21 cellular contexts compared by ENCODE assay signal in the genomic region with DNA sequence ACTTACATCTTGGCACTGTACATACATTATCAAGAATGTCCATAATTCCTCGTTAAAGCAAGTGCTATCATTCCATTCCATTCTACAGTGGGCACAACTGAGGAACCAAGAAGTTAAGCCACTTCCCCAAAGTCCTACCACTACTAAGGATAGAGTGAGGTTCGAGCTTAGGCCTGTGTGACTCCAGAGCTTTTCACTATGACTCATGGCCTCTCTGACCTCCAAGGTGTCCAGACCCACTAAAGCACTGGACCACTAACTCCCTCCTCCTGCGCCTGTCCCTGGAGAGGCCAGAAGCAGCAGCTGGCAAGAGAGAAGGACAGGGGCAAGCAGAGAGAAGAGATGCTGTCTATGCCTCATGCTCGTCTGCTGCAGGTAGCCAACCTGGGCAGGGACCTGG.
DNase-seq lines count a peak whose midpoint lies in the region; ATAC-seq and TF ChIP-seq lines count a peak whose summit lies in the region.
"Had no signal": no experiment of that assay in that cellular context is flagged by ENCODE, and none has a peak within 500 bp of the region (broad histone marks: within the 10 kb centered on the region; RNA-seq: fewer than 3 reads in every experiment).

No MANE protein-coding gene starts in this region.

- CTCF ChIA-PET in activated CD8-positive, alpha-beta T cell treated with anti-CD3 and anti-CD28 coated beads for 36 hours (lab: Charles Lee), result no interaction called here

- intact Hi-C loops in upper lobe of right lung (cut with DNase I), result no loop called here
- intact Hi-C loops in activated CD8-positive, alpha-beta T cell treated with anti-CD3 and anti-CD28 coated beads for 36 hours (cut with micrococcal nuclease), result no loop called here

- peak; percentile 12 for DNase-seq in activated CD8-positive, alpha-beta memory T cell treated with anti-CD3 and anti-CD28 coated beads, Interleukin-2, amount 50 U/mL, for 48 hours
- no peak for DNase-seq in activated CD8-positive, alpha-beta memory T cell treated with anti-CD3 and anti-CD28 coated beads for 24 hours
- DNase-seq in OCI-M1 (lab: John Stamatoyannopoulos, UW) (peak; percentile 62), ecto neural progenitor cell (ENCODE audit: low spot score) (peak; percentile 13), upper lobe of right lung (no peak), glomerular visceral epithelial cell (ENCODE audit: extremely low spot score) (no peak)
- no peak for DNase-seq in activated CD8-positive, alpha-beta T cell treated with anti-CD3 and anti-CD28 coated beads for 36 hours
- DNase-seq: Caco-2; CD4-positive, CD25-positive, alpha-beta regulatory T cell; GDM1; GM23248; HCEC 1CT; NCI-H1048; NCI-H1436; NCI-H1930; NCI-H345; NCI-H526; Right ventricle myocardium superior had no signal

- H3K4me3 ChIP-seq in upper lobe of right lung, result no peak overlapping the region
- H3K4me3 ChIP-seq: GM23248, SK-N-MC had no signal

- H3K27me3 ChIP-seq in upper lobe of right lung, result no peaks in the 10 kb centered on the region

- no peaks in the 10 kb centered on the region for H3K4me1 Mint-ChIP-seq in activated CD8-positive, alpha-beta T cell treated with anti-CD3 and anti-CD28 coated beads for 36 hours (ENCODE audit: low read depth)
- H3K4me1 Mint-ChIP-seq: B cell; CD4-positive, CD25-positive, alpha-beta regulatory T cell had no signal

- peak; percentile 30 for ATAC-seq in upper lobe of right lung
- ATAC-seq in HG03280 (IDR thresholded peaks at IDR 0.05; ENCODE audit: unreplicated experiment), result no peak
- ATAC-seq in activated CD8-positive, alpha-beta T cell treated with anti-CD3 and anti-CD28 coated beads for 36 hours, result no peak

- TF ChIP-seq CTCF in upper lobe of right lung (IDR thresholded peaks at IDR 0.05), result no peak
- no peak for TF ChIP-seq CTCF in activated CD8-positive, alpha-beta T cell treated with anti-CD3 and anti-CD28 coated beads for 36 hours (IDR thresholded peaks at IDR 0.05)

- H3K36me3 Mint-ChIP-seq in activated CD8-positive, alpha-beta T cell treated with anti-CD3 and anti-CD28 coated beads for 36 hours (ENCODE audit: low read depth), result no peaks in the 10 kb centered on the region
- H3K36me3 Mint-ChIP-seq: CD4-positive, CD25-positive, alpha-beta regulatory T cell had no signal

- H3K4me3 Mint-ChIP-seq in activated CD8-positive, alpha-beta T cell treated with anti-CD3 and anti-CD28 coated beads for 36 hours, result no peak overlapping the region
- H3K4me3 Mint-ChIP-seq: B cell; CD4-positive, CD25-positive, alpha-beta regulatory T cell had no signal

- H3K27me3 Mint-ChIP-seq in activated CD8-positive, alpha-beta T cell treated with anti-CD3 and anti-CD28 coated beads for 36 hours, result no peaks in the 10 kb centered on the region
- H3K27me3 Mint-ChIP-seq: B cell had no signal

- no peaks in the 10 kb centered on the region for H3K36me3 ChIP-seq in upper lobe of right lung

- no peaks in the 10 kb centered on the region for H3K9me3 ChIP-seq in upper lobe of right lung
- H3K9me3 ChIP-seq: Caco-2 had no signal

- no peak overlapping the region for H3K27ac ChIP-seq in upper lobe of right lung
- H3K27ac ChIP-seq: GM23248, SK-N-MC had no signal

- H3K27ac Mint-ChIP-seq in activated CD8-positive, alpha-beta T cell treated with anti-CD3 and anti-CD28 coated beads for 36 hours, result no peak overlapping the region
- H3K27ac Mint-ChIP-seq: B cell; CD4-positive, CD25-positive, alpha-beta regulatory T cell had no signal

- no peaks in the 10 kb centered on the region for H3K4me1 ChIP-seq in upper lobe of right lung
- H3K4me1 ChIP-seq: Caco-2 had no signal

- no peaks in the 10 kb centered on the region for H3K9me3 Mint-ChIP-seq in activated CD8-positive, alpha-beta T cell treated with anti-CD3 and anti-CD28 coated beads for 36 hours

- POLR2A ChIA-PET in activated CD8-positive, alpha-beta T cell treated with anti-CD3 and anti-CD28 coated beads for 36 hours (lab: Charles Lee), result no interaction called here

Comparison
In these comparisons a context has a peak if more than half of its experiments do, and no peak if none do; other contexts are left out.
1. DNase-seq: peak in activated CD8-positive, alpha-beta memory T cell treated with anti-CD3 and anti-CD28 coated beads, Interleukin-2, amount 50 U/mL, for 48 hours (single experiment), OCI-M1 (single experiment) and ecto neural progenitor cell (single experiment); none in activated CD8-positive, alpha-beta memory T cell treated with anti-CD3 and anti-CD28 coated beads for 24 hours (single experiment), upper lobe of right lung (single experiment), glomerular visceral epithelial cell (single experiment) and activated CD8-positive, alpha-beta T cell treated with anti-CD3 and anti-CD28 coated beads for 36 hours (single experiment).